ENCODE assay signal across 8 cellular contexts in genomic region chr4:159051245-159052071, GRCh38. TPM values are rescaled to one million over a fixed set of nuclear protein-coding genes. Genes with fewer than 3 reads are reported as not detected.
DNase-seq lines count a peak whose midpoint lies in the region; ATAC-seq and TF ChIP-seq lines count a peak whose summit lies in the region.

No MANE protein-coding gene starts in this region.

- POLR2A ChIA-PET in naive thymus-derived CD4-positive, alpha-beta T cell (lab: Charles Lee) = no interaction called here

- CTCF ChIA-PET in naive thymus-derived CD4-positive, alpha-beta T cell (lab: Charles Lee) = no interaction called here

- no peak overlapping the region for H3K27ac ChIP-seq in heart left ventricle
- H3K27ac ChIP-seq in naive thymus-derived CD4-positive, alpha-beta T cell (ENCODE audit: low read depth, low read length) = no peak overlapping the region

- no peaks in the 10 kb centered on the region for H3K36me3 Mint-ChIP-seq in naive B cell
- H3K36me3 Mint-ChIP-seq in naive thymus-derived CD4-positive, alpha-beta T cell = peaks cover 0 to 2% (median 0%) of the 10 kb centered on the region in 5 donors

- H3K27me3 Mint-ChIP-seq in naive B cell = peaks cover 35 to 52% (median 49%) of the 10 kb centered on the region in 3 donors
- H3K27me3 Mint-ChIP-seq in naive thymus-derived CD4-positive, alpha-beta T cell = peaks cover 5 to 16% (median 8%) of the 10 kb centered on the region in 5 donors

- H3K27ac Mint-ChIP-seq in naive B cell = peak overlapping the region in 3 of 6 donors; percentile 31 to 79 (median 43)
- H3K27ac Mint-ChIP-seq in naive thymus-derived CD4-positive, alpha-beta T cell = no peak overlapping the region

- no peak for DNase-seq in naive B cell
- no peak for DNase-seq in OCI-M2 (lab: John Stamatoyannopoulos, UW; ENCODE audit: unreplicated experiment)
- no peak for DNase-seq in heart left ventricle
- no peak for DNase-seq in medulla oblongata (ENCODE audit: extremely low spot score)
- no peak for DNase-seq in naive thymus-derived CD4-positive, alpha-beta T cell

- peak; percentile 90 for ATAC-seq in GM18868 (IDR thresholded peaks at IDR 0.05; ENCODE audit: unreplicated experiment)
- ATAC-seq in GM21786 (IDR thresholded peaks at IDR 0.05; ENCODE audit: unreplicated experiment) = peak; percentile 86
- ATAC-seq in HG03520 (IDR thresholded peaks at IDR 0.05; ENCODE audit: unreplicated experiment) = peak; percentile 87
- peak; percentile 60 to 64 for ATAC-seq in naive B cell (ENCODE audit: low read depth in 2 of 2)
- no peak for ATAC-seq in heart left ventricle
- ATAC-seq in naive thymus-derived CD4-positive, alpha-beta T cell = no peak

- TF ChIP-seq CTCF in heart left ventricle (IDR thresholded peaks at IDR 0.05) = no peak

- no peaks in the 10 kb centered on the region for H3K9me3 Mint-ChIP-seq in naive B cell
- no peaks in the 10 kb centered on the region for H3K9me3 Mint-ChIP-seq in naive thymus-derived CD4-positive, alpha-beta T cell

- H3K9me3 ChIP-seq in heart left ventricle = no peaks in the 10 kb centered on the region
- H3K9me3 ChIP-seq in naive thymus-derived CD4-positive, alpha-beta T cell (ENCODE audit: control insufficient read depth in 2 of 3, low read length in 3 of 3) = no peaks in the 10 kb centered on the region

- TF ChIP-seq POLR2A in heart left ventricle (IDR thresholded peaks at IDR 0.05) = no peak

- peaks cover 0 to 14% (median 5%) of the 10 kb centered on the region in 12 donors for H3K4me1 ChIP-seq in heart left ventricle
- H3K4me1 ChIP-seq in naive thymus-derived CD4-positive, alpha-beta T cell (ENCODE audit: control insufficient read depth in 2 of 2, insufficient read depth in 2 of 2, low read length in 2 of 2) = no peaks in the 10 kb centered on the region

- peak overlapping the region in 2 of 12 donors; percentile 4 to 12 for H3K4me3 ChIP-seq in heart left ventricle
- H3K4me3 ChIP-seq in naive thymus-derived CD4-positive, alpha-beta T cell (ENCODE audit: low read length) = no peak overlapping the region

- no peaks in the 10 kb centered on the region for H3K27me3 ChIP-seq in heart left ventricle
- no peaks in the 10 kb centered on the region for H3K27me3 ChIP-seq in naive thymus-derived CD4-positive, alpha-beta T cell (ENCODE audit: control insufficient read depth in 2 of 2, insufficient read depth in 2 of 2, low read length in 2 of 2)

- H3K4me3 Mint-ChIP-seq in naive B cell = peak overlapping the region in 7 of 8 donors; percentile 30 to 80 (median 54)
- no peak overlapping the region for H3K4me3 Mint-ChIP-seq in naive thymus-derived CD4-positive, alpha-beta T cell

- 51 to 55% (median 54%) methylated on average over 7 of the region's 7 CpGs for WGBS in heart left ventricle, 4 donors

- H3K4me1 Mint-ChIP-seq in naive B cell = peaks cover 15 to 21% (median 16%) of the 10 kb centered on the region in 3 donors
- peaks cover 0 to 28% (median 0%) of the 10 kb centered on the region in 7 donors for H3K4me1 Mint-ChIP-seq in naive thymus-derived CD4-positive, alpha-beta T cell

- intact Hi-C loops in heart left ventricle (cut with DNase I) = no loop called here
- intact Hi-C loops in naive thymus-derived CD4-positive, alpha-beta T cell (cut with micrococcal nuclease) = no loop called here

- no peaks in the 10 kb centered on the region for H3K36me3 ChIP-seq in heart left ventricle
- no peaks in the 10 kb centered on the region for H3K36me3 ChIP-seq in naive thymus-derived CD4-positive, alpha-beta T cell (ENCODE audit: control insufficient read depth in 2 of 3, insufficient read depth in 3 of 3, low read length in 3 of 3)

RNA-seq across cellular contexts. Expression of gene RAPGEF2, which starts 51.4 kb away (rescaled TPM):
- 1 to 10 TPM in 5 of 6 donors, under 1 TPM in 1; 0.46 to 2.8 (median 1.6) TPM for polyA plus RNA-seq in naive B cell (ENCODE audit: low read depth in 6 of 6)
- 10 to 100 TPM; 35.3 to 75.9 (median 56.9) TPM for total RNA-seq in heart left ventricle
- polyA plus RNA-seq in heart left ventricle = 10 to 100 TPM; 10.6 to 21.6 TPM
- total RNA-seq in naive thymus-derived CD4-positive, alpha-beta T cell = 10 to 100 TPM; 19.1 to 35.2 (median 21.9) TPM
- under 1 TPM; 0.72 to 0.87 TPM for polyA plus RNA-seq in naive thymus-derived CD4-positive, alpha-beta T cell

Comparison
In these comparisons a context has a peak if more than half of its experiments do, and no peak if none do; other contexts are left out.
1. ATAC-seq: peak in GM18868 (single experiment), GM21786 (single experiment), HG03520 (single experiment) and naive B cell (2 of 2); none in heart left ventricle (0 of 4) and naive thymus-derived CD4-positive, alpha-beta T cell (single experiment).
2. H3K4me3 Mint-ChIP-seq: peak in naive B cell (7 of 8); none in naive thymus-derived CD4-positive, alpha-beta T cell (0 of 10).